In the genomic region with DNA sequence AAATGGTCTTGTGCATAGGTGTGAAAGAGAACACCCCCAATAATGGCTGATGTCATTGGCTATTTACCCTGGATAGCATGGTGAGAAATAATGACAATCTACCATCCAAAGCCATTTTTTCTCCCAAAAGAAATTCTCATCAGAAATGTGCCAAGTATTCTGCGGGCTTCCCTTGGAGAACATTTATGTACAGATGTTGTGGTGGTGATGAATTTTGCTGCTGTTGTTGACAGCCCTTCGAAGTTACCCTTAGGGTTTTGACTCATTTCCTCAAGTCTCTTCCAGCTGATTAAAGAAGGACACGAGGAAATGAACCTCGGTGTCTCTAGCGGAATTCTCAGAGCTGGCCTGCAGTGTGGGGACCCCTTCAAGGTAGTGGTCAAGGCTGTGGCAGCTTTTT, we compare ENCODE assay signal across 1 cellular context.
TF ChIP-seq lines count a peak whose summit lies in the region.

No MANE protein-coding gene starts in this region.

TF ChIP-seq in GM23338, 12 proteins besides CTCF, POLR2A, EP300 and RAD21 (continued from another document):
- TF ChIP-seq, protein P1, sequence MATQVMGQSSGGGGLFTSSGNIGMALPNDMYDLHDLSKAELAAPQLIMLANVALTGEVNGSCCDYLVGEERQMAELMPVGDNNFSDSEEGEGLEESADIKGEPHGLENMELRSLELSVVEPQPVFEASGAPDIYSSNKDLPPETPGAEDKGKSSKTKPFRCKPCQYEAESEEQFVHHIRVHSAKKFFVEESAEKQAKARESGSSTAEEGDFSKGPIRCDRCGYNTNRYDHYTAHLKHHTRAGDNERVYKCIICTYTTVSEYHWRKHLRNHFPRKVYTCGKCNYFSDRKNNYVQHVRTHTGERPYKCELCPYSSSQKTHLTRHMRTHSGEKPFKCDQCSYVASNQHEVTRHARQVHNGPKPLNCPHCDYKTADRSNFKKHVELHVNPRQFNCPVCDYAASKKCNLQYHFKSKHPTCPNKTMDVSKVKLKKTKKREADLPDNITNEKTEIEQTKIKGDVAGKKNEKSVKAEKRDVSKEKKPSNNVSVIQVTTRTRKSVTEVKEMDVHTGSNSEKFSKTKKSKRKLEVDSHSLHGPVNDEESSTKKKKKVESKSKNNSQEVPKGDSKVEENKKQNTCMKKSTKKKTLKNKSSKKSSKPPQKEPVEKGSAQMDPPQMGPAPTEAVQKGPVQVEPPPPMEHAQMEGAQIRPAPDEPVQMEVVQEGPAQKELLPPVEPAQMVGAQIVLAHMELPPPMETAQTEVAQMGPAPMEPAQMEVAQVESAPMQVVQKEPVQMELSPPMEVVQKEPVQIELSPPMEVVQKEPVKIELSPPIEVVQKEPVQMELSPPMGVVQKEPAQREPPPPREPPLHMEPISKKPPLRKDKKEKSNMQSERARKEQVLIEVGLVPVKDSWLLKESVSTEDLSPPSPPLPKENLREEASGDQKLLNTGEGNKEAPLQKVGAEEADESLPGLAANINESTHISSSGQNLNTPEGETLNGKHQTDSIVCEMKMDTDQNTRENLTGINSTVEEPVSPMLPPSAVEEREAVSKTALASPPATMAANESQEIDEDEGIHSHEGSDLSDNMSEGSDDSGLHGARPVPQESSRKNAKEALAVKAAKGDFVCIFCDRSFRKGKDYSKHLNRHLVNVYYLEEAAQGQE (IDR thresholded peaks at IDR 0.05; ENCODE audit: unreplicated experiment), result no peak
- TF ChIP-seq ZNF331 (CRISPR knock-in tag; IDR thresholded peaks at IDR 0.05; ENCODE audit: low read depth) (no peak), NANOG (IDR thresholded peaks at IDR 0.05; ENCODE audit: borderline replicate concordance) (no peak), ZNF114 (CRISPR knock-in tag; IDR thresholded peaks at IDR 0.05) (no peak), CREB1 (CRISPR knock-in tag; IDR thresholded peaks at IDR 0.05; ENCODE audit: low read depth) (no peak), POLR2AphosphoS5 (IDR thresholded peaks at IDR 0.05; ENCODE audit: low read depth) (no peak), EZH2phosphoT487 (IDR thresholded peaks at IDR 0.05; ENCODE audit: unreplicated experiment) (no peak), JUNB (IDR thresholded peaks at IDR 0.05; ENCODE audit: unreplicated experiment) (no peak)
- TF ChIP-seq, protein P2, sequence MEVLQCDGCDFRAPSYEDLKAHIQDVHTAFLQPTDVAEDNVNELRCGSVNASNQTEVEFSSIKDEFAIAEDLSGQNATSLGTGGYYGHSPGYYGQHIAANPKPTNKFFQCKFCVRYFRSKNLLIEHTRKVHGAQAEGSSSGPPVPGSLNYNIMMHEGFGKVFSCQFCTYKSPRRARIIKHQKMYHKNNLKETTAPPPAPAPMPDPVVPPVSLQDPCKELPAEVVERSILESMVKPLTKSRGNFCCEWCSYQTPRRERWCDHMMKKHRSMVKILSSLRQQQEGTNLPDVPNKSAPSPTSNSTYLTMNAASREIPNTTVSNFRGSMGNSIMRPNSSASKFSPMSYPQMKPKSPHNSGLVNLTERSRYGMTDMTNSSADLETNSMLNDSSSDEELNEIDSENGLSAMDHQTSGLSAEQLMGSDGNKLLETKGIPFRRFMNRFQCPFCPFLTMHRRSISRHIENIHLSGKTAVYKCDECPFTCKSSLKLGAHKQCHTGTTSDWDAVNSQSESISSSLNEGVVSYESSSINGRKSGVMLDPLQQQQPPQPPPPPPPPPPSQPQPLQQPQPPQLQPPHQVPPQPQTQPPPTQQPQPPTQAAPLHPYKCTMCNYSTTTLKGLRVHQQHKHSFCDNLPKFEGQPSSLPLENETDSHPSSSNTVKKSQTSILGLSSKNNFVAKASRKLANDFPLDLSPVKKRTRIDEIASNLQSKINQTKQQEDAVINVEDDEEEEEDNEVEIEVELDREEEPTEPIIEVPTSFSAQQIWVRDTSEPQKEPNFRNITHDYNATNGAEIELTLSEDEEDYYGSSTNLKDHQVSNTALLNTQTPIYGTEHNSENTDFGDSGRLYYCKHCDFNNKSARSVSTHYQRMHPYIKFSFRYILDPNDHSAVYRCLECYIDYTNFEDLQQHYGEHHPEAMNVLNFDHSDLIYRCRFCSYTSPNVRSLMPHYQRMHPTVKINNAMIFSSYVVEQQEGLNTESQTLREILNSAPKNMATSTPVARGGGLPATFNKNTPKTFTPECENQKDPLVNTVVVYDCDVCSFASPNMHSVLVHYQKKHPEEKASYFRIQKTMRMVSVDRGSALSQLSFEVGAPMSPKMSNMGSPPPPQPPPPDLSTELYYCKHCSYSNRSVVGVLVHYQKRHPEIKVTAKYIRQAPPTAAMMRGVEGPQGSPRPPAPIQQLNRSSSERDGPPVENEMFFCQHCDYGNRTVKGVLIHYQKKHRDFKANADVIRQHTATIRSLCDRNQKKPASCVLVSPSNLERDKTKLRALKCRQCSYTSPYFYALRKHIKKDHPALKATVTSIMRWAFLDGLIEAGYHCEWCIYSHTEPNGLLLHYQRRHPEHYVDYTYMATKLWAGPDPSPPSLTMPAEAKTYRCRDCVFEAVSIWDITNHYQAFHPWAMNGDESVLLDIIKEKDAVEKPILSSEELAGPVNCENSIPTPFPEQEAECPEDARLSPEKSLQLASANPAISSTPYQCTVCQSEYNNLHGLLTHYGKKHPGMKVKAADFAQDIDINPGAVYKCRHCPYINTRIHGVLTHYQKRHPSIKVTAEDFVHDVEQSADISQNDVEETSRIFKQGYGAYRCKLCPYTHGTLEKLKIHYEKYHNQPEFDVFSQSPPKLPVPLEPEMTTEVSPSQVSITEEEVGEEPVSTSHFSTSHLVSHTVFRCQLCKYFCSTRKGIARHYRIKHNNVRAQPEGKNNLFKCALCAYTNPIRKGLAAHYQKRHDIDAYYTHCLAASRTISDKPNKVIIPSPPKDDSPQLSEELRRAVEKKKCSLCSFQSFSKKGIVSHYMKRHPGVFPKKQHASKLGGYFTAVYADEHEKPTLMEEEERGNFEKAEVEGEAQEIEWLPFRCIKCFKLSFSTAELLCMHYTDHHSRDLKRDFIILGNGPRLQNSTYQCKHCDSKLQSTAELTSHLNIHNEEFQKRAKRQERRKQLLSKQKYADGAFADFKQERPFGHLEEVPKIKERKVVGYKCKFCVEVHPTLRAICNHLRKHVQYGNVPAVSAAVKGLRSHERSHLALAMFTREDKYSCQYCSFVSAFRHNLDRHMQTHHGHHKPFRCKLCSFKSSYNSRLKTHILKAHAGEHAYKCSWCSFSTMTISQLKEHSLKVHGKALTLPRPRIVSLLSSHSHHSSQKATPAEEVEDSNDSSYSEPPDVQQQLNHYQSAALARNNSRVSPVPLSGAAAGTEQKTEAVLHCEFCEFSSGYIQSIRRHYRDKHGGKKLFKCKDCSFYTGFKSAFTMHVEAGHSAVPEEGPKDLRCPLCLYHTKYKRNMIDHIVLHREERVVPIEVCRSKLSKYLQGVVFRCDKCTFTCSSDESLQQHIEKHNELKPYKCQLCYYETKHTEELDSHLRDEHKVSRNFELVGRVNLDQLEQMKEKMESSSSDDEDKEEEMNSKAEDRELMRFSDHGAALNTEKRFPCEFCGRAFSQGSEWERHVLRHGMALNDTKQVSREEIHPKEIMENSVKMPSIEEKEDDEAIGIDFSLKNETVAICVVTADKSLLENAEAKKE (CRISPR knock-in tag; IDR thresholded peaks at IDR 0.05), result no peak
- TF ChIP-seq, protein P3, sequence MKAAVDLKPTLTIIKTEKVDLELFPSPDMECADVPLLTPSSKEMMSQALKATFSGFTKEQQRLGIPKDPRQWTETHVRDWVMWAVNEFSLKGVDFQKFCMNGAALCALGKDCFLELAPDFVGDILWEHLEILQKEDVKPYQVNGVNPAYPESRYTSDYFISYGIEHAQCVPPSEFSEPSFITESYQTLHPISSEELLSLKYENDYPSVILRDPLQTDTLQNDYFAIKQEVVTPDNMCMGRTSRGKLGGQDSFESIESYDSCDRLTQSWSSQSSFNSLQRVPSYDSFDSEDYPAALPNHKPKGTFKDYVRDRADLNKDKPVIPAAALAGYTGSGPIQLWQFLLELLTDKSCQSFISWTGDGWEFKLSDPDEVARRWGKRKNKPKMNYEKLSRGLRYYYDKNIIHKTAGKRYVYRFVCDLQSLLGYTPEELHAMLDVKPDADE (IDR thresholded peaks at IDR 0.05), result no peak
